Comparison of ENCODE assay signal across 19 cellular contexts in genomic region chr7:129728875-129729467, GRCh38.
DNase-seq lines count a peak whose midpoint lies in the region; ATAC-seq and TF ChIP-seq lines count a peak whose summit lies in the region.
"Had no signal": no experiment of that assay in that cellular context is flagged by ENCODE, and none has a peak within 500 bp of the region (broad histone marks: within the 10 kb centered on the region; RNA-seq: fewer than 3 reads in every experiment).

No MANE protein-coding gene starts in this region.

- no peak overlapping the region for H3K27ac ChIP-seq in uterus

- no peaks in the 10 kb centered on the region for H3K4me1 ChIP-seq in uterus
- H3K4me1 ChIP-seq: BE2C had no signal

- DNase-seq in COR-L47 (lab: John Stamatoyannopoulos, UW), result peak; percentile 48
- DNase-seq in DMS153 treated with DMSO at 0.1 percent for 48 hours (lab: John Stamatoyannopoulos, UW; ENCODE audit: unreplicated experiment), result peak; percentile 85
- DNase-seq in NCI-H345 (lab: John Stamatoyannopoulos, UW), result peak; percentile 71
- DNase-seq in left colon, result peak; percentile 48 to 83
- DNase-seq in head of caudate nucleus, result no peak
- no peak for DNase-seq in uterus
- DNase-seq: BE2C; CD4-positive, alpha-beta memory T cell; DMS 273 treated with DMSO at 0.1 percent for 48 hours; H7; Karpas-422; MM.1S; NCI-H1694; NCI-H526 treated with DMSO at 0.1 percent for 48 hours; SK-N-SH; T-helper 1 cell had no signal

- peaks cover 0 to 3% of the 10 kb centered on the region in 2 donors for H3K36me3 ChIP-seq in uterus

- no peak for TF ChIP-seq POLR2A in uterus (IDR thresholded peaks at IDR 0.05)

- no peaks in the 10 kb centered on the region for H3K9me3 ChIP-seq in uterus
- H3K9me3 ChIP-seq: BE2C, SK-N-SH had no signal

- intact Hi-C loops in left colon (cut with DNase I, micrococcal nuclease), result no loop called here
- intact Hi-C loops in head of caudate nucleus (cut with DNase I), result no loop called here
- intact Hi-C loops in uterus (cut with DNase I; ENCODE audit: low total_unique reads), result no loop called here

- ATAC-seq in left colon, result peak; percentile 89
- ATAC-seq in GM18858 (IDR thresholded peaks at IDR 0.05; ENCODE audit: unreplicated experiment), result no peak
- ATAC-seq: GM12878, Right ventricle myocardium inferior had no signal

- H3K4me3 ChIP-seq in uterus, result no peak overlapping the region
- H3K4me3 ChIP-seq: GM12878 had no signal

- TF ChIP-seq CTCF in uterus (IDR thresholded peaks at IDR 0.05), result no peak

- H3K27me3 ChIP-seq in uterus, result no peaks in the 10 kb centered on the region
- H3K27me3 ChIP-seq: BE2C had no signal

Comparison
In these comparisons a context has a peak if more than half of its experiments do, and no peak if none do; other contexts are left out.
1. DNase-seq: peak in COR-L47 (single experiment), DMS153 treated with DMSO at 0.1 percent for 48 hours (single experiment), NCI-H345 (single experiment) and left colon (2 of 2); none in head of caudate nucleus (0 of 42) and uterus (0 of 2).